In genomic region chr12:108686753-108687152, GRCh38 we compare ENCODE assay signal across 1 cellular context.
TF ChIP-seq lines count a peak whose summit lies in the region.

No MANE protein-coding gene starts in this region.

TF ChIP-seq in A549, 52 proteins besides CTCF, POLR2A, EP300 and RAD21 (continued from another document):
- no peak for TF ChIP-seq MAX (IDR thresholded peaks at IDR 0.05)
- no peak for TF ChIP-seq JUNB (IDR thresholded peaks at IDR 0.05)
- TF ChIP-seq, protein P1, sequence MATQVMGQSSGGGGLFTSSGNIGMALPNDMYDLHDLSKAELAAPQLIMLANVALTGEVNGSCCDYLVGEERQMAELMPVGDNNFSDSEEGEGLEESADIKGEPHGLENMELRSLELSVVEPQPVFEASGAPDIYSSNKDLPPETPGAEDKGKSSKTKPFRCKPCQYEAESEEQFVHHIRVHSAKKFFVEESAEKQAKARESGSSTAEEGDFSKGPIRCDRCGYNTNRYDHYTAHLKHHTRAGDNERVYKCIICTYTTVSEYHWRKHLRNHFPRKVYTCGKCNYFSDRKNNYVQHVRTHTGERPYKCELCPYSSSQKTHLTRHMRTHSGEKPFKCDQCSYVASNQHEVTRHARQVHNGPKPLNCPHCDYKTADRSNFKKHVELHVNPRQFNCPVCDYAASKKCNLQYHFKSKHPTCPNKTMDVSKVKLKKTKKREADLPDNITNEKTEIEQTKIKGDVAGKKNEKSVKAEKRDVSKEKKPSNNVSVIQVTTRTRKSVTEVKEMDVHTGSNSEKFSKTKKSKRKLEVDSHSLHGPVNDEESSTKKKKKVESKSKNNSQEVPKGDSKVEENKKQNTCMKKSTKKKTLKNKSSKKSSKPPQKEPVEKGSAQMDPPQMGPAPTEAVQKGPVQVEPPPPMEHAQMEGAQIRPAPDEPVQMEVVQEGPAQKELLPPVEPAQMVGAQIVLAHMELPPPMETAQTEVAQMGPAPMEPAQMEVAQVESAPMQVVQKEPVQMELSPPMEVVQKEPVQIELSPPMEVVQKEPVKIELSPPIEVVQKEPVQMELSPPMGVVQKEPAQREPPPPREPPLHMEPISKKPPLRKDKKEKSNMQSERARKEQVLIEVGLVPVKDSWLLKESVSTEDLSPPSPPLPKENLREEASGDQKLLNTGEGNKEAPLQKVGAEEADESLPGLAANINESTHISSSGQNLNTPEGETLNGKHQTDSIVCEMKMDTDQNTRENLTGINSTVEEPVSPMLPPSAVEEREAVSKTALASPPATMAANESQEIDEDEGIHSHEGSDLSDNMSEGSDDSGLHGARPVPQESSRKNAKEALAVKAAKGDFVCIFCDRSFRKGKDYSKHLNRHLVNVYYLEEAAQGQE (IDR thresholded peaks at IDR 0.05) = no peak
- no peak for TF ChIP-seq POLR2AphosphoS2 (conservative IDR thresholded peaks at IDR 0.05; ENCODE audit: low read length)
- TF ChIP-seq USF2 (IDR thresholded peaks at IDR 0.05) = no peak
- no peak for TF ChIP-seq JUN (IDR thresholded peaks at IDR 0.05)
- TF ChIP-seq ESRRA (IDR thresholded peaks at IDR 0.05; ENCODE audit: borderline replicate concordance, low read length) = no peak
- TF ChIP-seq MAFK (IDR thresholded peaks at IDR 0.05; ENCODE audit: partially characterized antibody) = no peak
- no peak for TF ChIP-seq CEBPB (IDR thresholded peaks at IDR 0.05)
- TF ChIP-seq HES2 (IDR thresholded peaks at IDR 0.05) = no peak
